Comparison of ENCODE assay signal across 8 cellular contexts in the genomic region with DNA sequence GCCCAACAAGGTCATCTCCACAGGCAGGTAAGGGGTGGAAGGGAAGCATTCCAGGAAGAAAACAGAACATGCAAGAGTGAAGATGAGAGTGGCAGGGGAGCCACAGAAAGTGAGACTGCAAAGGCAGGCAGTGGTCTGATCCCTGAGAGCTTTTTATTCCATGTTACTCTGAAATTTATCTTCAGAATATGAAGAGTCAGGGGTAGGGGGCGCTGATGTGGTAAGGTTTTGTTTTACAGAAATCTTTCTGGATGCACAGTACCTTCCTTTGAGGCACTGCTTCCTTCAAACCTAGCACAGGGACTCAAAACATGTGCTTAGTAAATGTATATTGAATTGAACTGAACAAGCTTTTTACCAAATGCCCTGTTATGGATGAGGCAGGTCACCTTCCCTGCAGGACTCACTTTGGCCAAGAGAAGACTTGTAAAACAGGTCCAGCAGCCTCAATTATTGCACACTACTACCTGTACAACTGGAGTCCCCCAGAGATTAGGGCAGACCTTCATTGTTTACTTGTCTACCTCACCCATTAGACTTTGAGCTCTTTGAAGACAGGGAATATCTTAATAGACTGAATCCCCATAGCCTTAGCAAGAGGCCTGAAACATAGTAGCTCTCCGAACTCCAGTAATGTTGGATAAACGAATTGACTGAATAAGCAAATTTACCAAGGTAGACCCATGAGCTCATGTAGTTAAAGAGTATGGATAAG. TPM values are rescaled to one million over a fixed set of nuclear protein-coding genes. Genes with fewer than 3 reads are reported as not detected.
A peak's percentile ranks its signal among the peaks of the same experiment; 100 is the strongest.
DNase-seq lines count a peak whose midpoint lies in the region; ATAC-seq and TF ChIP-seq lines count a peak whose summit lies in the region.

No MANE protein-coding gene starts in this region.

- no peak overlapping the region for H3K4me3 ChIP-seq in astrocyte of the cerebellum (ENCODE audit: low read depth, low read length)
- H3K4me3 ChIP-seq in naive thymus-derived CD4-positive, alpha-beta T cell (ENCODE audit: low read length): no peak overlapping the region

- peak; percentile 24 to 50 for DNase-seq in NOMO-1 (lab: John Stamatoyannopoulos, UW; ENCODE audit: unreplicated experiment in 2 of 2)
- no peak for DNase-seq in NOMO-1 treated with dmso at 0.1 percent for 144 hours (lab: John Stamatoyannopoulos, UW; ENCODE audit: unreplicated experiment)
- DNase-seq in NCI-H345 (lab: John Stamatoyannopoulos, UW): peak; percentile 36
- DNase-seq in astrocyte of the cerebellum (ENCODE audit: low read depth): no peak
- DNase-seq in naive thymus-derived CD4-positive, alpha-beta T cell: peak in 1 of 9 donors; percentile 18
- DNase-seq in activated gamma-delta T cell (lab: John Stamatoyannopoulos, UW): no peak

- CTCF ChIA-PET in naive thymus-derived CD4-positive, alpha-beta T cell (lab: Charles Lee): interaction anchor here (0.6 to 1.7 kb wide), 3 partner anchors 18 to 424 kb away, joined by 3 to 5 read pairs (median 3); no protein-coding TSS in a partner anchor

- peak overlapping the region in 6 of 9 donors; percentile 3 to 75 (median 34) for H3K27ac Mint-ChIP-seq in naive thymus-derived CD4-positive, alpha-beta T cell

- POLR2A ChIA-PET in naive thymus-derived CD4-positive, alpha-beta T cell (lab: Charles Lee): interaction anchor here (0.7 to 2.0 kb wide), 2 partner anchors 12 to 60 kb away, joined by 4 to 5 read pairs; no protein-coding TSS in a partner anchor

- H3K27me3 Mint-ChIP-seq in naive thymus-derived CD4-positive, alpha-beta T cell: peaks cover 0 to 57% (median 0%) of the 10 kb centered on the region in 5 donors

- in situ Hi-C loops in astrocyte of the cerebellum (cut with HindIII; ENCODE audit: low sequenced_read_pairs): loop anchor here (5.0 kb wide), 1 partner anchor 101 kb away; no protein-coding TSS in a partner anchor

- no peaks in the 10 kb centered on the region for H3K27me3 ChIP-seq in naive thymus-derived CD4-positive, alpha-beta T cell (ENCODE audit: control insufficient read depth in 2 of 2, insufficient read depth in 2 of 2, low read length in 2 of 2)

- no peaks in the 10 kb centered on the region for H3K36me3 ChIP-seq in naive thymus-derived CD4-positive, alpha-beta T cell (ENCODE audit: control insufficient read depth in 2 of 3, insufficient read depth in 3 of 3, low read length in 3 of 3)

- no peak for ATAC-seq in naive thymus-derived CD4-positive, alpha-beta T cell
- ATAC-seq in GM19395 (IDR thresholded peaks at IDR 0.05; ENCODE audit: unreplicated experiment): no peak
- ATAC-seq in GM21737 (IDR thresholded peaks at IDR 0.05; ENCODE audit: unreplicated experiment): no peak

- H3K4me1 ChIP-seq in naive thymus-derived CD4-positive, alpha-beta T cell (ENCODE audit: control insufficient read depth in 2 of 2, insufficient read depth in 2 of 2, low read length in 2 of 2): no peaks in the 10 kb centered on the region

- H3K9me3 ChIP-seq in naive thymus-derived CD4-positive, alpha-beta T cell (ENCODE audit: control insufficient read depth in 2 of 3, low read length in 3 of 3): no peaks in the 10 kb centered on the region

- peaks cover 0 to 4% (median 0%) of the 10 kb centered on the region in 11 donors for H3K9me3 Mint-ChIP-seq in naive thymus-derived CD4-positive, alpha-beta T cell

- H3K4me3 Mint-ChIP-seq in naive thymus-derived CD4-positive, alpha-beta T cell: peak overlapping the region; percentile 51 to 99 (median 88)

- H3K4me1 Mint-ChIP-seq in naive thymus-derived CD4-positive, alpha-beta T cell: peaks cover 12 to 29% (median 23%) of the 10 kb centered on the region in 7 donors

- peaks cover 0 to 4% (median 0%) of the 10 kb centered on the region in 5 donors for H3K36me3 Mint-ChIP-seq in naive thymus-derived CD4-positive, alpha-beta T cell

- peak; percentile 26 for TF ChIP-seq CTCF in astrocyte of the cerebellum (IDR thresholded peaks at IDR 0.05; ENCODE audit: low read depth, low read length, missing control alignments)

- no peak overlapping the region for H3K27ac ChIP-seq in naive thymus-derived CD4-positive, alpha-beta T cell (ENCODE audit: low read depth, low read length)

- intact Hi-C loops in naive thymus-derived CD4-positive, alpha-beta T cell (cut with micrococcal nuclease): loop anchor here (1.0 to 10.0 kb wide), 6 partner anchors 21 to 1103 kb away; partner anchors contain the start of genes ACER3 (in 1 of the 2), INTS4 (in 1 of the 2) and NARS2 (in 1 of the 2)

RNA-seq across cellular contexts. Expression of gene PAK1, which starts 2.2 kb away (rescaled TPM):
- total RNA-seq in naive thymus-derived CD4-positive, alpha-beta T cell: 10 to 100 TPM; 18.9 to 67.2 (median 23.3) TPM
- 10 to 100 TPM; 15.5 to 17.6 TPM for polyA plus RNA-seq in naive thymus-derived CD4-positive, alpha-beta T cell

Comparison
In these comparisons a context has a peak if more than half of its experiments do, and no peak if none do; other contexts are left out.
1. DNase-seq: peak in NOMO-1 (2 of 2) and NCI-H345 (single experiment); none in NOMO-1 treated with dmso at 0.1 percent for 144 hours (single experiment), astrocyte of the cerebellum (single experiment) and activated gamma-delta T cell (single experiment).